Comparison of ENCODE assay signal across 8 cellular contexts in genomic region chr16:53434436-53435065, GRCh38.
DNase-seq lines count a peak whose midpoint lies in the region; ATAC-seq lines count a peak whose summit lies in the region.

Gene RBL2, plus strand, starts transcription at chr16:53434471. Its CDS starts 86 bp downstream, at chr16:53434557.

- H3K36me3 Mint-ChIP-seq in central memory CD8-positive, alpha-beta T cell (ENCODE audit: insufficient read depth) = peaks cover 20% of the 10 kb centered on the region

- H3K9me3 Mint-ChIP-seq in central memory CD8-positive, alpha-beta T cell = no peaks in the 10 kb centered on the region

- H3K27me3 Mint-ChIP-seq in central memory CD8-positive, alpha-beta T cell = no peaks in the 10 kb centered on the region

- H3K27ac Mint-ChIP-seq in central memory CD8-positive, alpha-beta T cell (ENCODE audit: low read depth) = peak within 1 kb of the TSS; percentile 96

- DNase-seq in NCI-H2107 (lab: John Stamatoyannopoulos, UW) (peak; percentile 44), NCI-H2107 treated with DMSO at 0.1 percent for 48 hours (lab: John Stamatoyannopoulos, UW; ENCODE audit: unreplicated experiment) (no peak), NCI-H146 (lab: John Stamatoyannopoulos, UW) (peak; percentile 68), kidney tubule cell (ENCODE audit: low spot score) (peak; percentile 85)
- DNase-seq in central memory CD8-positive, alpha-beta T cell (ENCODE audit: low spot score in 2 of 2) = peak; percentile 65 to 68
- DNase-seq in stimulated activated CD4-positive, alpha-beta T cell treated with anti-CD3 and anti-CD28 coated beads, Interleukin-1b, Interleukin-23, amount 100 ng/mL, for 48 hours = peak; percentile 64

- H3K4me1 Mint-ChIP-seq in central memory CD8-positive, alpha-beta T cell = peaks cover 27% of the 10 kb centered on the region

- peak within 1 kb of the TSS; percentile 98 for H3K4me3 Mint-ChIP-seq in central memory CD8-positive, alpha-beta T cell

- peak; percentile 72 for ATAC-seq in HG02678 (IDR thresholded peaks at IDR 0.05; ENCODE audit: unreplicated experiment)
- ATAC-seq in activated CD4-positive, CD25-positive, alpha-beta regulatory T cell treated with anti-CD3 and anti-CD28 coated beads, Interleukin-2, amount 50 U/mL, for 24 hours = peak; percentile 77 to 81
- peak; percentile 80 for ATAC-seq in central memory CD8-positive, alpha-beta T cell (replicated peaks; ENCODE audit: extremely low read depth, poor library complexity, severe bottlenecking)
